8 cellular contexts compared by ENCODE assay signal in genomic region chr12:54306925-54307731, GRCh38. TPM values are rescaled to one million over a fixed set of nuclear protein-coding genes. Genes with fewer than 3 reads are reported as not detected.
DNase-seq lines count a peak whose midpoint lies in the region; ATAC-seq, FAIRE-seq and TF ChIP-seq lines count a peak whose summit lies in the region.

No MANE protein-coding gene starts in this region.

- no peaks in the 10 kb centered on the region for H4K20me1 ChIP-seq in OCI-LY3 (ENCODE audit: insufficient read depth, low read length)
- no peaks in the 10 kb centered on the region for H4K20me1 ChIP-seq in H1 (replicated peaks in 1 of 2; ENCODE audit: control insufficient read depth in 1 of 2, insufficient read depth in 2 of 2, low read length in 2 of 2)

- H3K4me2 ChIP-seq in OCI-LY3 (ENCODE audit: low read length): no peak overlapping the region
- no peak overlapping the region for H3K4me2 ChIP-seq in H1 (ENCODE audit: insufficient read depth in 1 of 2, low read depth in 2 of 2, low read length in 2 of 2)

- peak; percentile 99 to 100 for DNase-seq in HL-60 (ENCODE audit: low read depth in 1 of 2, low spot score in 1 of 2)
- no peak for DNase-seq in H1 (ENCODE audit: low read depth in 1 of 2, low spot score in 2 of 2)
- DNase-seq in omental fat pad (ENCODE audit: low spot score): peak; percentile 90
- DNase-seq in NCI-H82 (lab: John Stamatoyannopoulos, UW): no peak
- DNase-seq in GM12891 (ENCODE audit: insufficient read length, low spot score): no peak

- no peak for TF ChIP-seq CTCF in HL-60 (IDR thresholded peaks at IDR 0.05; ENCODE audit: insufficient read depth, low read length)
- TF ChIP-seq CTCF in OCI-LY3 (IDR thresholded peaks at IDR 0.05; ENCODE audit: low read depth, low read length): no peak
- TF ChIP-seq CTCF in H1 (IDR thresholded peaks at IDR 0.05; ENCODE audit: control extremely low read depth in 1 of 3, insufficient read depth in 1 of 3, low read depth in 1 of 3, low read length in 3 of 3): no peak
- no peak for TF ChIP-seq CTCF in omental fat pad (IDR thresholded peaks at IDR 0.05)

- H4K8ac ChIP-seq in H1 (ENCODE audit: extremely low read depth, insufficient read depth, low read length): no peak overlapping the region

- H3K14ac ChIP-seq in H1 (ENCODE audit: insufficient read length): no peak overlapping the region

- no peak overlapping the region for H2BK12ac ChIP-seq in H1 (ENCODE audit: low read depth, low read length)

- 0 out of 2 replicates have a peak overlapping the region, but pooled peaks have one; percentile 81 for H2BK15ac ChIP-seq in H1 (ENCODE audit: low read length)

- H3K9ac ChIP-seq in OCI-LY3 (ENCODE audit: low read length) (no peak overlapping the region), H1 (replicated peaks in 1 of 4; ENCODE audit: extremely low read depth in 1 of 4, low read depth in 3 of 4, low read length in 3 of 4) (no peak overlapping the region)

- no peaks in the 10 kb centered on the region for H3K79me1 ChIP-seq in H1 (ENCODE audit: low read depth, low read length)

- no peak overlapping the region for H2BK5ac ChIP-seq in H1 (ENCODE audit: low read depth, low read length)

- WGBS in H1 (ENCODE audit: extremely low coverage in 1 of 2, insufficient coverage in 1 of 2, insufficient read length in 1 of 2, insufficient replicate concordance in 2 of 2, low coverage in 1 of 2, low lambda C conversion rate in 2 of 2, missing lambda C conversion rate in 1 of 2), 2 experiments: 86% methylated on average over 8 of the region's 8 CpGs; no CpG with 5 or more reads in 1 of the 2 experiments

- H3K4ac ChIP-seq in H1 (replicated peaks; ENCODE audit: insufficient read length, low read depth, low read length): no peak overlapping the region

- H3K4me1 ChIP-seq in OCI-LY3 (ENCODE audit: low read length) (no peaks in the 10 kb centered on the region), H1 (replicated peaks in 1 of 4; ENCODE audit: control insufficient read depth in 3 of 4, insufficient read depth in 4 of 4, low read length in 3 of 4) (peaks cover 4 to 18% (median 12%) of the 10 kb centered on the region in 4 experiments)

- no peak for TF ChIP-seq EP300 in H1 (IDR thresholded peaks at IDR 0.05; ENCODE audit: borderline replicate concordance in 1 of 2, low read depth in 2 of 2, low read length in 2 of 2)

- CTCF ChIA-PET in H1 (lab: Charles Lee; ENCODE audit: partially characterized antibody): interaction anchor here (0.8 to 34.6 kb wide), 14 partner anchors 8 to 97 kb away, joined by 3 to 618 read pairs (median 6); partner anchors contain the start of genes COPZ1 and NFE2

- peak; percentile 92 for ATAC-seq in omental fat pad (ENCODE audit: low FRiP score)
- no peak for ATAC-seq in GM18870 (IDR thresholded peaks at IDR 0.05; ENCODE audit: unreplicated experiment)
- no peak for ATAC-seq in HG03159 (IDR thresholded peaks at IDR 0.05; ENCODE audit: unreplicated experiment)

- FAIRE-seq in H1 (lab: Jason Lieb, UNC) (no peak), GM12891 (lab: Jason Lieb, UNC) (no peak)

- H3K36me3 ChIP-seq in OCI-LY3 (replicated peaks; ENCODE audit: low read depth, low read length) (no peaks in the 10 kb centered on the region), H1 (ENCODE audit: control insufficient read depth in 2 of 4, insufficient read depth in 4 of 4, low read length in 3 of 4) (no peaks in the 10 kb centered on the region)

- no peak overlapping the region for H2AK5ac ChIP-seq in H1 (ENCODE audit: low read depth, low read length)

- TF ChIP-seq POLR2A in H1 (IDR thresholded peaks at IDR 0.05; ENCODE audit: control extremely low read depth in 1 of 2, low read depth in 2 of 2, low read length in 2 of 2) (no peak), GM12891 (IDR thresholded peaks at IDR 0.05; ENCODE audit: low read depth, low read length) (no peak)

- POLR2A ChIA-PET in H1 (lab: Charles Lee; ENCODE audit: partially characterized antibody): interaction anchor here (0.6 to 6.5 kb wide), 12 partner anchors 12 to 55 kb away, joined by 3 to 56 read pairs (median 4); partner anchors contain the start of genes CBX5 and HNRNPA1

- no peak overlapping the region for H3K56ac ChIP-seq in H1 (replicated peaks; ENCODE audit: insufficient read length, low read depth, low read length)

- H2BK120ac ChIP-seq in H1 (replicated peaks; ENCODE audit: low read depth, low read length): no peak overlapping the region

- no peaks in the 10 kb centered on the region for H3K9me3 ChIP-seq in OCI-LY3 (ENCODE audit: insufficient read depth, low read length)
- H3K9me3 ChIP-seq in H1 (ENCODE audit: insufficient read depth in 2 of 2, low read depth in 1 of 2, low read length in 1 of 2): no peaks in the 10 kb centered on the region

- peak overlapping the region; percentile 20; the same call in 1 of the 2 replicates for H2AFZ ChIP-seq in OCI-LY3 (ENCODE audit: low read depth, low read length)
- 0 out of 2 replicates have a peak overlapping the region, but pooled peaks have one; percentile 38 for H2AFZ ChIP-seq in H1 (ENCODE audit: low read length)

- TF ChIP-seq RAD21 in H1 (IDR thresholded peaks at IDR 0.05 in 1 of 2, conservative IDR thresholded peaks at IDR 0.05 in 1 of 2; ENCODE audit: low read depth in 2 of 2, low read length in 2 of 2): no peak

- H4K5ac ChIP-seq in H1 (ENCODE audit: insufficient read length, low read depth, low read length): no peak overlapping the region

- no peak overlapping the region; the same call in 1 of the 2 replicates for H3K4me3 ChIP-seq in HL-60 (replicated peaks; ENCODE audit: insufficient read depth, low read length)
- no peak overlapping the region for H3K4me3 ChIP-seq in OCI-LY3 (ENCODE audit: low read length)
- H3K4me3 ChIP-seq in H1 (ENCODE audit: extremely low read depth in 1 of 4, insufficient read depth in 2 of 4, low read depth in 3 of 4, low read length in 4 of 4): no peak overlapping the region

- no peak overlapping the region for H3K23ac ChIP-seq in H1 (ENCODE audit: insufficient read length)

- H3K23me2 ChIP-seq in H1 (ENCODE audit: low read depth, low read length): no peaks in the 10 kb centered on the region

- H4K91ac ChIP-seq in H1 (replicated peaks; ENCODE audit: insufficient read length, low read length): no peak overlapping the region

- H3K27me3 ChIP-seq in HL-60 (ENCODE audit: insufficient read depth, poor library complexity, severe bottlenecking) (no peaks in the 10 kb centered on the region), OCI-LY3 (ENCODE audit: low read depth, low read length) (peaks cover 29% of the 10 kb centered on the region), H1 (replicated peaks in 1 of 4; ENCODE audit: control insufficient read depth in 3 of 4, extremely low read depth in 1 of 4, insufficient read depth in 3 of 4, low read length in 3 of 4) (no peaks in the 10 kb centered on the region)

- H2BK20ac ChIP-seq in H1 (ENCODE audit: low read length): 0 out of 2 replicates have a peak overlapping the region, but pooled peaks have one; percentile 66

- no peaks in the 10 kb centered on the region for H3K79me2 ChIP-seq in OCI-LY3 (ENCODE audit: low read length)
- no peaks in the 10 kb centered on the region for H3K79me2 ChIP-seq in H1 (ENCODE audit: control insufficient read depth in 1 of 2, insufficient read depth in 2 of 2, low read length in 2 of 2)

- no peak overlapping the region; the same call in 1 of the 2 replicates for H3K18ac ChIP-seq in H1 (ENCODE audit: extremely low read depth, low read length)

- peak overlapping the region; percentile 91 for H3K27ac ChIP-seq in HL-60 (replicated peaks)
- H3K27ac ChIP-seq in OCI-LY3 (ENCODE audit: low read length): no peak overlapping the region
- H3K27ac ChIP-seq in H1 (ENCODE audit: low read depth, low read length): no peak overlapping the region

RNA-seq across cellular contexts. Expression of gene NFE2, which starts 6.3 kb away (rescaled TPM):
- total RNA-seq in H1 (2021; fragmentation: NEBNext Ultra II Directional; extraction: Animal tissue kit (Norgen Biotek cat#: 25700)): 1.4 and 2.0 TPM in 2 replicates
- polyA plus RNA-seq in H1 (2011; rRNA removed): 6.1 and 8.3 TPM in 2 replicates
- 6.2 TPM for polyA plus RNA-seq in H1 (2011; cell fraction: cytosol; rRNA removed)
- polyA plus RNA-seq in H1 (2011; cell fraction: nucleus; rRNA removed): 8.8 TPM
- polyA plus RNA-seq in H1 (2012, experiment 1 of 2): 2.8 to 4.8 TPM (median 3.9 TPM) in 4 replicates
- 5.1 TPM for polyA plus RNA-seq in H1 (2012, experiment 2 of 2)
- 1.5 TPM for polyA plus RNA-seq in H1 (2013, experiment 1 of 2)
- 1.4 TPM for polyA plus RNA-seq in H1 (2013, experiment 2 of 2)
- polyA minus RNA-seq in H1 (2011; rRNA and poly(A)+ RNA removed): 4.6 and 6.3 TPM in 2 replicates
- polyA minus RNA-seq in H1 (2011; cell fraction: cytosol; rRNA and poly(A)+ RNA removed): 3.5 TPM
- polyA minus RNA-seq in H1 (2011; cell fraction: nucleus; rRNA and poly(A)+ RNA removed): 2.8 TPM
- total RNA-seq in omental fat pad: 10 to 100 TPM in 1 of 4 donors, 1 to 10 TPM in 2, under 1 TPM in 1; 0.72 to 16.9 (median 2.1) TPM
- not detected for polyA plus RNA-seq in GM12891 (2012; ENCODE audit: low read depth, missing spikeins)

RNA-seq across cellular contexts. Expression of gene COPZ1, which starts 17.8 kb away (rescaled TPM):
- 94.2 and 103 TPM in 2 replicates for total RNA-seq in H1 (2021; fragmentation: NEBNext Ultra II Directional; extraction: Animal tissue kit (Norgen Biotek cat#: 25700))
- polyA plus RNA-seq in H1 (2011; rRNA removed): 88.2 and 133 TPM in 2 replicates
- 103 TPM for polyA plus RNA-seq in H1 (2011; cell fraction: cytosol; rRNA removed)
- 56.0 TPM for polyA plus RNA-seq in H1 (2011; cell fraction: nucleus; rRNA removed)
- polyA plus RNA-seq in H1 (2012, experiment 1 of 2): 114 to 158 TPM (median 123 TPM) in 4 replicates
- polyA plus RNA-seq in H1 (2012, experiment 2 of 2): 287 TPM
- polyA plus RNA-seq in H1 (2013, experiment 1 of 2): 73.3 TPM
- 80.0 TPM for polyA plus RNA-seq in H1 (2013, experiment 2 of 2)
- polyA minus RNA-seq in H1 (2011; rRNA and poly(A)+ RNA removed): 71.3 and 86.2 TPM in 2 replicates
- polyA minus RNA-seq in H1 (2011; cell fraction: cytosol; rRNA and poly(A)+ RNA removed): 68.3 TPM
- 27.2 TPM for polyA minus RNA-seq in H1 (2011; cell fraction: nucleus; rRNA and poly(A)+ RNA removed)
- total RNA-seq in omental fat pad: 100 to 1,000 TPM in 1 of 4 donors, 10 to 100 TPM in 3; 55.5 to 114 (median 81.8) TPM
- 175 TPM for polyA plus RNA-seq in GM12891 (2012; ENCODE audit: low read depth, missing spikeins)

RNA-seq across cellular contexts. Expression of gene HNRNPA1, which starts 26.6 kb away (rescaled TPM):
- total RNA-seq in H1 (2021; fragmentation: NEBNext Ultra II Directional; extraction: Animal tissue kit (Norgen Biotek cat#: 25700)): 2,738 and 2,756 TPM in 2 replicates
- 645 and 835 TPM in 2 replicates for polyA plus RNA-seq in H1 (2011; rRNA removed)
- polyA plus RNA-seq in H1 (2011; cell fraction: cytosol; rRNA removed): 1,857 TPM
- polyA plus RNA-seq in H1 (2011; cell fraction: nucleus; rRNA removed): 829 TPM
- 3,527 to 3,732 TPM (median 3,691 TPM) in 4 replicates for polyA plus RNA-seq in H1 (2012, experiment 1 of 2)
- 538 TPM for polyA plus RNA-seq in H1 (2012, experiment 2 of 2)
- 2,134 TPM for polyA plus RNA-seq in H1 (2013, experiment 1 of 2)
- 2,146 TPM for polyA plus RNA-seq in H1 (2013, experiment 2 of 2)
- 697 and 783 TPM in 2 replicates for polyA minus RNA-seq in H1 (2011; rRNA and poly(A)+ RNA removed)
- polyA minus RNA-seq in H1 (2011; cell fraction: cytosol; rRNA and poly(A)+ RNA removed): 622 TPM
- polyA minus RNA-seq in H1 (2011; cell fraction: nucleus; rRNA and poly(A)+ RNA removed): 916 TPM
- 100 to 1,000 TPM; 352 to 497 (median 414) TPM for total RNA-seq in omental fat pad
- 1,959 TPM for polyA plus RNA-seq in GM12891 (2012; ENCODE audit: low read depth, missing spikeins)

RNA-seq across cellular contexts. Expression of gene CBX5, which starts 27.2 kb away (rescaled TPM):
- total RNA-seq in H1 (2021; fragmentation: NEBNext Ultra II Directional; extraction: Animal tissue kit (Norgen Biotek cat#: 25700)): 217 and 231 TPM in 2 replicates
- 35.4 and 62.4 TPM in 2 replicates for polyA plus RNA-seq in H1 (2011; rRNA removed)
- 52.0 TPM for polyA plus RNA-seq in H1 (2011; cell fraction: cytosol; rRNA removed)
- polyA plus RNA-seq in H1 (2011; cell fraction: nucleus; rRNA removed): 21.4 TPM
- 44.8 to 102 TPM (median 55.1 TPM) in 4 replicates for polyA plus RNA-seq in H1 (2012, experiment 1 of 2)
- polyA plus RNA-seq in H1 (2012, experiment 2 of 2): 7.4 TPM
- 74.7 TPM for polyA plus RNA-seq in H1 (2013, experiment 1 of 2)
- polyA plus RNA-seq in H1 (2013, experiment 2 of 2): 75.0 TPM
- 216 and 244 TPM in 2 replicates for polyA minus RNA-seq in H1 (2011; rRNA and poly(A)+ RNA removed)
- 117 TPM for polyA minus RNA-seq in H1 (2011; cell fraction: cytosol; rRNA and poly(A)+ RNA removed)
- polyA minus RNA-seq in H1 (2011; cell fraction: nucleus; rRNA and poly(A)+ RNA removed): 68.3 TPM
- 10 to 100 TPM; 20.9 to 38.8 (median 25.3) TPM for total RNA-seq in omental fat pad
- polyA plus RNA-seq in GM12891 (2012; ENCODE audit: low read depth, missing spikeins): 19.7 TPM

RNA-seq across cellular contexts. Expression of gene GPR84, which starts 57.2 kb away (rescaled TPM):
- total RNA-seq in H1 (2021; fragmentation: NEBNext Ultra II Directional; extraction: Animal tissue kit (Norgen Biotek cat#: 25700)): not detected in 2 replicates
- 0.09 and 0.14 TPM in 2 replicates for polyA plus RNA-seq in H1 (2011; rRNA removed)
- polyA plus RNA-seq in H1 (2011; cell fraction: cytosol; rRNA removed): not detected
- not detected for polyA plus RNA-seq in H1 (2011; cell fraction: nucleus; rRNA removed)
- 0.12 TPM in 1 of 4 replicates, not detected in the others for polyA plus RNA-seq in H1 (2012, experiment 1 of 2)
- polyA plus RNA-seq in H1 (2012, experiment 2 of 2): not detected
- polyA plus RNA-seq in H1 (2013, experiment 1 of 2): not detected
- polyA plus RNA-seq in H1 (2013, experiment 2 of 2): not detected
- 0.38 TPM in 1 of 2 replicates, not detected in the other for polyA minus RNA-seq in H1 (2011; rRNA and poly(A)+ RNA removed)
- not detected for polyA minus RNA-seq in H1 (2011; cell fraction: cytosol; rRNA and poly(A)+ RNA removed)
- not detected for polyA minus RNA-seq in H1 (2011; cell fraction: nucleus; rRNA and poly(A)+ RNA removed)
- 1 to 10 TPM in 3 of 4 donors, not detected in 1; 1.0 to 3.5 (median 2.9) TPM for total RNA-seq in omental fat pad
- polyA plus RNA-seq in GM12891 (2012; ENCODE audit: low read depth, missing spikeins): 2.9 TPM

Comparison
In these comparisons a context has a peak if more than half of its experiments do, and no peak if none do; other contexts are left out.
1. DNase-seq: peak in HL-60 (2 of 2) and omental fat pad (single experiment); none in H1 (0 of 2), NCI-H82 (single experiment) and GM12891 (single experiment).